ENCODE assay signal across 29 cellular contexts in the genomic region with DNA sequence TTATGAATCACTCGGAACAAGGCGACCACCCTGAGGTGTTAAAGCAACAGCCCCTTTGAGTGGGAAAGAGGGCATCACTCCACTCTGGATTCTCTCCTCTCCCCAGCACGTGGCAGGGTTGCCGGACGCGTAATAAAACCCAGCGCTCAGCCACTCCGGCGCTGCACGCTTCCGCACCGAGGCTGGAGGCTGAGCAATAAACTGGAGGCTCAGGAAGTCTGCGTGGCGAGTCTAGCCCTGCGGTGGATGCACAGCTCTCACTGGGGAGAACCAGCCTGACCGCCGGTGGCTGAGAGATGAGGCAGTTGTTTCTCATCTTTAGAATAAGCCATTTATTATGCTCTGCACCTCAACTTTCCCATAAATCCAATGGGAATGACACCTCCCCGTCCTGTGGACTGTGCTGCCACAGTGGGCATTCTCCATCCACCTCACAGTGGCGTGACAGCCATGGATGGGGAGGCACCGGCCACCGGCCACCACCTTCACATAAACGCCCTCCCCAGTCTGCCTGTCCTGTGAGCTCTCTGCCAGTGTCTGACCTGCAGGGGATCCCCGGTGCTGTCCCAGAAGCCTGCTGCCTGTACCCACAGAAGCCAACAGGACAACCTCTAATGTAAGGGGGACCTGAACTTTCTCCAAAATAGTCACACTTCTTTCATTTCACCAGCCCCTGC.
"Had no signal": no experiment of that assay in that cellular context is flagged by ENCODE, and none has a peak within 500 bp of the region (broad histone marks: within the 10 kb centered on the region; RNA-seq: fewer than 3 reads in every experiment).

No MANE protein-coding gene starts in this region.

- H3K4me3 ChIP-seq: coronary artery, gastrocnemius medialis, heart right ventricle had no signal

- H3K27me3 Mint-ChIP-seq: activated CD4-positive, alpha-beta T cell treated with anti-CD3 and anti-CD28 coated beads for 36 hours; activated CD4-positive, alpha-beta T cell treated with anti-CD3 and anti-CD28 coated beads, Interleukin-2, amount 10 ng/mL, durations not matched to agents 24 days and 14 days; activated CD8-positive, alpha-beta memory T cell treated with anti-CD3 and anti-CD28 coated beads, Interleukin-2, amount 10 ng/mL, durations not matched to agents 7 days and 5 days; activated naive CD8-positive, alpha-beta T cell; central memory CD8-positive, alpha-beta T cell; dendritic cell treated with granulocyte-macrophage colony-stimulating factor and Interleukin-4, amounts not matched to agents 40 ng/mL and 50 ng/mL, for 4 days had no signal

- H3K27ac ChIP-seq: brain microvascular endothelial cell, coronary artery, epithelial cell of prostate, foreskin keratinocyte, gastrocnemius medialis, heart right ventricle had no signal

- ATAC-seq: activated CD4-positive, alpha-beta T cell treated with anti-CD3 and anti-CD28 coated beads for 36 hours; activated CD8-positive, alpha-beta memory T cell treated with anti-CD3 and anti-CD28 coated beads, Interleukin-2, amount 10 ng/mL, durations not matched to agents 7 days and 5 days; activated CD8-positive, alpha-beta T cell treated with anti-CD3 and anti-CD28 coated beads, Interleukin-2, amount 10 ng/mL, durations not matched to agents 7 days and 5 days; foreskin keratinocyte; gastrocnemius medialis; heart right ventricle had no signal

- H3K36me3 Mint-ChIP-seq: activated CD8-positive, alpha-beta memory T cell treated with anti-CD3 and anti-CD28 coated beads, Interleukin-2, amount 10 ng/mL, durations not matched to agents 7 days and 5 days; activated naive CD8-positive, alpha-beta T cell had no signal

- H3K9me3 ChIP-seq: gastrocnemius medialis, heart right ventricle had no signal

- H3K4me1 Mint-ChIP-seq: central memory CD8-positive, alpha-beta T cell had no signal

- H3K27ac Mint-ChIP-seq: activated CD4-positive, alpha-beta memory T cell treated with anti-CD3 and anti-CD28 coated beads for 36 hours; activated CD4-positive, alpha-beta T cell treated with anti-CD3 and anti-CD28 coated beads for 36 hours; activated CD4-positive, alpha-beta T cell treated with anti-CD3 and anti-CD28 coated beads, Interleukin-2, amount 10 ng/mL, durations not matched to agents 24 days and 14 days; activated CD8-positive, alpha-beta memory T cell treated with anti-CD3 and anti-CD28 coated beads, Interleukin-2, amount 10 ng/mL, durations not matched to agents 7 days and 5 days; activated CD8-positive, alpha-beta T cell treated with anti-CD3 and anti-CD28 coated beads, Interleukin-2, amount 10 ng/mL, durations not matched to agents 7 days and 5 days; activated naive CD4-positive, alpha-beta T cell treated with anti-CD3 and anti-CD28 coated beads for 36 hours; activated naive CD8-positive, alpha-beta T cell; activated T-helper 1 cell treated with anti-CD3 and anti-CD28 coated beads, Interleukin-12 subunit alpha, Interleukin-12 subunit beta, Interleukin-2, Interleukin-4 antibody, amounts not matched to agents 30 ng/mL and 10 ng/mL and 1 ng/mL, durations not matched to agents 14 hours and 24 hours and 36 hours; activated T-helper 2 cell treated with anti-CD3 and anti-CD28 coated beads, Interferon-gamma antibody, Interleukin-2, Interleukin-4, amounts not matched to agents 10 μg/mL and 5 μg/mL and 100 μg/mL, durations not matched to agents 14 hours and 24 hours and 36 hours; dendritic cell treated with granulocyte-macrophage colony-stimulating factor and Interleukin-4, amounts not matched to agents 40 ng/mL and 50 ng/mL, for 4 days had no signal

- H3K4me3 Mint-ChIP-seq: activated CD4-positive, alpha-beta memory T cell treated with anti-CD3 and anti-CD28 coated beads for 36 hours; activated CD4-positive, alpha-beta T cell treated with anti-CD3 and anti-CD28 coated beads for 36 hours; activated CD4-positive, alpha-beta T cell treated with anti-CD3 and anti-CD28 coated beads, Interleukin-2, amount 10 ng/mL, durations not matched to agents 24 days and 14 days; activated CD8-positive, alpha-beta memory T cell treated with anti-CD3 and anti-CD28 coated beads, Interleukin-2, amount 10 ng/mL, durations not matched to agents 7 days and 5 days; activated CD8-positive, alpha-beta T cell treated with anti-CD3 and anti-CD28 coated beads, Interleukin-2, amount 10 ng/mL, durations not matched to agents 7 days and 5 days; activated naive CD4-positive, alpha-beta T cell treated with anti-CD3 and anti-CD28 coated beads for 36 hours; activated naive CD8-positive, alpha-beta T cell; activated T-helper 1 cell treated with anti-CD3 and anti-CD28 coated beads, Interleukin-12 subunit alpha, Interleukin-12 subunit beta, Interleukin-2, Interleukin-4 antibody, amounts not matched to agents 30 ng/mL and 10 ng/mL and 1 ng/mL, durations not matched to agents 14 hours and 24 hours and 36 hours; central memory CD8-positive, alpha-beta T cell; dendritic cell treated with granulocyte-macrophage colony-stimulating factor and Interleukin-4, amounts not matched to agents 40 ng/mL and 50 ng/mL, for 4 days had no signal

- H3K36me3 ChIP-seq: brain microvascular endothelial cell, gastrocnemius medialis, heart right ventricle had no signal

- DNase-seq: activated CD4-positive, alpha-beta memory T cell treated with anti-CD3 and anti-CD28 coated beads for 36 hours; activated CD4-positive, alpha-beta T cell treated with anti-CD3 and anti-CD28 coated beads for 36 hours; activated CD4-positive, alpha-beta T cell treated with anti-CD3 and anti-CD28 coated beads, Interleukin-2, amount 10 ng/mL, durations not matched to agents 24 days and 14 days; activated CD4-positive, CD25-positive, alpha-beta regulatory T cell; activated CD4-positive, CD25-positive, alpha-beta regulatory T cell treated with anti-CD3 and anti-CD28 coated beads, Interleukin-2, amount 50 U/mL, for 72 hours; activated CD8-positive, alpha-beta memory T cell treated with anti-CD3 and anti-CD28 coated beads, Interleukin-2, amount 10 ng/mL, durations not matched to agents 7 days and 5 days; activated CD8-positive, alpha-beta memory T cell treated with anti-CD3 and anti-CD28 coated beads, Interleukin-2, amount 50 U/mL, for 4 hours; activated CD8-positive, alpha-beta T cell treated with anti-CD3 and anti-CD28 coated beads, Interleukin-2, amount 10 ng/mL, durations not matched to agents 7 days and 5 days; activated effector memory CD4-positive, alpha-beta T cell treated with anti-CD3 and anti-CD28 coated beads, Interleukin-2, amount 50 U/mL, for 16 hours; activated naive CD4-positive, alpha-beta T cell treated with anti-CD3 and anti-CD28 coated beads for 36 hours; activated T-cell treated with anti-CD3 and anti-CD28 coated beads, Interleukin-2, amount 50 U/mL, for 1 hour; activated T-cell treated with anti-CD3 and anti-CD28 coated beads, Interleukin-2, amount 50 U/mL, for 48 hours; amniotic stem cell; anterior cingulate cortex; brain microvascular endothelial cell; effector CD4-positive, alpha-beta T cell; foreskin keratinocyte; gastrocnemius medialis; heart right ventricle; SW 1271; T-helper 1 cell; T-helper 2 cell had no signal

- H3K4me1 ChIP-seq: foreskin keratinocyte, gastrocnemius medialis, heart right ventricle had no signal

- H3K27me3 ChIP-seq: brain microvascular endothelial cell, foreskin keratinocyte, gastrocnemius medialis had no signal

- H3K9me3 Mint-ChIP-seq: activated CD4-positive, alpha-beta memory T cell treated with anti-CD3 and anti-CD28 coated beads for 36 hours; activated naive CD4-positive, alpha-beta T cell treated with anti-CD3 and anti-CD28 coated beads for 36 hours; activated T-helper 1 cell treated with anti-CD3 and anti-CD28 coated beads, Interleukin-12 subunit alpha, Interleukin-12 subunit beta, Interleukin-2, Interleukin-4 antibody, amounts not matched to agents 30 ng/mL and 10 ng/mL and 1 ng/mL, durations not matched to agents 14 hours and 24 hours and 36 hours; activated T-helper 2 cell treated with anti-CD3 and anti-CD28 coated beads, Interferon-gamma antibody, Interleukin-2, Interleukin-4, amounts not matched to agents 10 μg/mL and 5 μg/mL and 100 μg/mL, durations not matched to agents 14 hours and 24 hours and 36 hours; central memory CD8-positive, alpha-beta T cell; dendritic cell treated with granulocyte-macrophage colony-stimulating factor and Interleukin-4, amounts not matched to agents 40 ng/mL and 50 ng/mL, for 4 days had no signal
